16 cellular contexts compared by ENCODE assay signal in genomic region chr5:61941637-61942036, GRCh38.
"Had no signal": no experiment of that assay in that cellular context is flagged by ENCODE, and none has a peak within 500 bp of the region (broad histone marks: within the 10 kb centered on the region; RNA-seq: fewer than 3 reads in every experiment).

No MANE protein-coding gene starts in this region.

- ATAC-seq: activated CD4-positive, CD25-positive, alpha-beta regulatory T cell treated with anti-CD3 and anti-CD28 coated beads, Interleukin-2, amount 50 U/mL, for 24 hours; activated naive CD4-positive, alpha-beta T cell treated with anti-CD3 and anti-CD28 coated beads, Interleukin-2, amount 50 U/mL, for 72 hours; heart right ventricle; left lung; stimulated activated naive B cell treated with anti-CD40 and anti-IgM and Interleukin-4, amounts not matched to agents 10 μg/mL and 1 μg/mL and 100 μg/mL, for 72 hours had no signal

- DNase-seq: activated CD4-positive, alpha-beta T cell treated with anti-CD3 and anti-CD28 coated beads, Interleukin-2, amount 50 U/mL, for 4 hours; activated effector memory CD4-positive, alpha-beta T cell treated with Interleukin-2 at 50 U/mL for 16 hours; activated T-cell treated with anti-CD3 and anti-CD28 coated beads, Interleukin-2, amount 50 U/mL, for 1 hour; amygdala; heart right ventricle; left lung; mesenchymal stem cell; retina; stimulated activated naive B cell treated with anti-CD40 and anti-IgM and Interleukin-4, amounts not matched to agents 10 μg/mL and 1 μg/mL and 100 μg/mL, for 72 hours; substantia nigra; SW 1271; upper lobe of left lung had no signal

- H3K4me3 Mint-ChIP-seq: neural progenitor cell; stimulated activated naive B cell treated with anti-CD40 and anti-IgM and Interleukin-4, amounts not matched to agents 10 μg/mL and 1 μg/mL and 100 μg/mL, for 72 hours; T-helper 2 cell treated with Interferon-gamma antibody and Interleukin-4, amounts not matched to agents 5 μg/mL and 100 μg/mL, for 36 hours had no signal

- H3K4me1 Mint-ChIP-seq: stimulated activated naive B cell treated with anti-CD40 and anti-IgM and Interleukin-4, amounts not matched to agents 10 μg/mL and 1 μg/mL and 100 μg/mL, for 72 hours had no signal

- H3K9me3 Mint-ChIP-seq: neural progenitor cell; stimulated activated naive B cell treated with anti-CD40 and anti-IgM and Interleukin-4, amounts not matched to agents 10 μg/mL and 1 μg/mL and 100 μg/mL, for 72 hours; T-helper 2 cell treated with Interferon-gamma antibody and Interleukin-4, amounts not matched to agents 5 μg/mL and 100 μg/mL, for 36 hours had no signal

- H3K27ac Mint-ChIP-seq: activated naive CD4-positive, alpha-beta T cell treated with anti-CD3 and anti-CD28 coated beads, Interleukin-2, amount 50 U/mL, for 72 hours; neural progenitor cell; T-helper 2 cell treated with Interferon-gamma antibody and Interleukin-4, amounts not matched to agents 5 μg/mL and 100 μg/mL, for 36 hours had no signal

- H3K36me3 Mint-ChIP-seq: activated naive CD4-positive, alpha-beta T cell treated with anti-CD3 and anti-CD28 coated beads, Interleukin-2, amount 50 U/mL, for 72 hours; neural progenitor cell; stimulated activated naive B cell treated with anti-CD40 and anti-IgM and Interleukin-4, amounts not matched to agents 10 μg/mL and 1 μg/mL and 100 μg/mL, for 72 hours had no signal
